In the genomic region with DNA sequence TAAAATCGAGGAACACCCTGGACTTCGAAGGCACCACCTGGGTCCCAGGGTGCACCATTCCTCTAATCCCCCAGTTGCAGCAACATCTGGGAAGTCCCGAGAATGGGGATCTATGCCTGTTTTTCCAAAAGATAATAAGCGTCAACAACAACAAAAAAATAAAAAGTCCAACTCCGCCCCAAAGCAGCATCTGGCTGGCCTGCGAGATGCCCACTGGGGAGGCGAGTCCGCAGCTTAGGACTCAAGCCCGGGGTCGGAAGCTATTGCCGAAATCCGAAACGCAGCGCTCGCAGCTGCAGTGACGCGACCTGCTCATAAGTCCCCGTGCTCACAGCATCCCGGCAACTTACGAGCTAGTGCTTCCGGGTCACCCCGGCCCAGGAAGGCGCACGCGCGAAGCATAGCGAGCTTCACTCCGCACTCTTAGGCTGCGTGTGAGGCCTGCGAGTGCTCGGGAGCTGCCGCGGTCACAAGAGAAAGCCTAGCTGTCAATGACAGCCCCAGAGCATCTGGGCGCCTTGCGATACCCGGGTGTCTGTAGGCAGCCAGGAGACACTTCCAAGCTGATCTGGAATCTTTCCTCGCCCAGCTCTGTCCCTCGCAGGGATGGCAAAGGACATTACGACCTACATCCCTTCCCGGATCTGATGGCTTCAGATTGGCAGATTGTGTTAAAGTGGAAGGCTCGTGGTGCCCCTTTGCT, we compare ENCODE assay signal across 8 cellular contexts. TPM values are rescaled to one million over a fixed set of nuclear protein-coding genes. Genes with fewer than 3 reads are reported as not detected.
DNase-seq lines count a peak whose midpoint lies in the region; ATAC-seq, FAIRE-seq and TF ChIP-seq lines count a peak whose summit lies in the region.

No MANE protein-coding gene starts in this region.

- ATAC-seq in GM18499 (IDR thresholded peaks at IDR 0.05; ENCODE audit: insufficient read depth, unreplicated experiment): peak; percentile 99
- ATAC-seq in HG02938 (IDR thresholded peaks at IDR 0.05; ENCODE audit: unreplicated experiment): peak; percentile 94
- peak; percentile 100 for ATAC-seq in right cardiac atrium
- ATAC-seq in psoas muscle: peak; percentile 100

- WGBS in right cardiac atrium: under 1% methylated on average over 41 of the region's 41 CpGs
- 1% methylated on average over 41 of the region's 41 CpGs for WGBS in psoas muscle, 3 donors

- H3K27me3 ChIP-seq in right cardiac atrium (ENCODE audit: control insufficient read depth, insufficient read depth) (no peaks in the 10 kb centered on the region), psoas muscle (ENCODE audit: insufficient read depth in 3 of 3, low read length in 2 of 3) (no peaks in the 10 kb centered on the region)

- peaks cover 3 to 24% of the 10 kb centered on the region in 2 donors for H3K36me3 ChIP-seq in psoas muscle (ENCODE audit: insufficient read depth in 1 of 2, low read depth in 1 of 2)

- no peak for TF ChIP-seq CTCF in psoas muscle (IDR thresholded peaks at IDR 0.05)

- H3K4me1 ChIP-seq in right cardiac atrium (ENCODE audit: control insufficient read depth, insufficient read depth, low read length) (no peaks in the 10 kb centered on the region), psoas muscle (peaks cover 5% of the 10 kb centered on the region)

- intact Hi-C loops in right cardiac atrium (cut with DNase I) (no loop called here), psoas muscle (cut with DNase I) (loop anchor here in 1 of 2 donors (1.0 kb wide), 1 partner anchor 22 kb away; a partner anchor contains a TSS)

- peak; percentile 99 for FAIRE-seq in urothelium cell line (lab: Jason Lieb, UNC)

- H3K9me3 ChIP-seq in right cardiac atrium (ENCODE audit: control insufficient read depth, low read length) (no peaks in the 10 kb centered on the region), psoas muscle (no peaks in the 10 kb centered on the region)

- peak; percentile 85 to 88 for DNase-seq in NCI-H187 (lab: John Stamatoyannopoulos, UW)
- peak; percentile 85 to 99 (median 93) for DNase-seq in T-helper 2 cell
- peak; percentile 44 to 97 (median 92) for DNase-seq in anterior cingulate cortex (lab: John Stamatoyannopoulos, UW)
- DNase-seq in right cardiac atrium: peak; percentile 97 to 98 (median 98)
- peak; percentile 96 to 98 for DNase-seq in psoas muscle
- DNase-seq in urothelium cell line (ENCODE audit: low spot score): peak; percentile 99

- H3K27ac ChIP-seq in right cardiac atrium (ENCODE audit: low read length) (peak overlapping the region; percentile 98), psoas muscle (peak overlapping the region; percentile 99)

- H3K4me3 ChIP-seq in right cardiac atrium (ENCODE audit: low read length): peak overlapping the region; percentile 71
- peak overlapping the region; percentile 87 for H3K4me3 ChIP-seq in psoas muscle

RNA-seq across cellular contexts. Expression of a gene that starts 9.9 kb away (rescaled TPM):
- total RNA-seq in right cardiac atrium (10 to 100 TPM; 17.1 to 20.0 (median 19.0) TPM), psoas muscle (10 to 100 TPM; 17.8 to 22.2 (median 19.2) TPM)
- polyA plus RNA-seq in right cardiac atrium (4.8 TPM), psoas muscle (10 to 100 TPM in 1 of 3 donors, 1 to 10 TPM in 2; 5.7 to 16.0 (median 6.8) TPM)

RNA-seq across cellular contexts. Expression of a gene that starts 16.6 kb away (rescaled TPM):
- total RNA-seq in right cardiac atrium: 10 to 100 TPM; 14.3 to 15.9 (median 15.3) TPM
- polyA plus RNA-seq in right cardiac atrium: 18.3 TPM
- total RNA-seq in psoas muscle: 10 to 100 TPM; 21.6 to 41.4 (median 27.8) TPM
- 10 to 100 TPM; 28.1 to 51.2 (median 30.5) TPM for polyA plus RNA-seq in psoas muscle

RNA-seq across cellular contexts. Expression of a gene that starts 21.9 kb away (rescaled TPM):
- total RNA-seq in right cardiac atrium: 10 to 100 TPM; 33.2 to 41.3 (median 33.8) TPM
- polyA plus RNA-seq in right cardiac atrium: 21.7 TPM
- 10 to 100 TPM; 26.3 to 39.9 (median 34.4) TPM for total RNA-seq in psoas muscle
- 10 to 100 TPM; 27.6 to 45.1 (median 42.3) TPM for polyA plus RNA-seq in psoas muscle

Comparison
In these comparisons a context has a peak if more than half of its experiments do, and no peak if none do; other contexts are left out.
1. Peak in every context shown above with its lines: DNase-seq, ATAC-seq, H3K4me3 ChIP-seq and H3K27ac ChIP-seq.